In the genomic region with DNA sequence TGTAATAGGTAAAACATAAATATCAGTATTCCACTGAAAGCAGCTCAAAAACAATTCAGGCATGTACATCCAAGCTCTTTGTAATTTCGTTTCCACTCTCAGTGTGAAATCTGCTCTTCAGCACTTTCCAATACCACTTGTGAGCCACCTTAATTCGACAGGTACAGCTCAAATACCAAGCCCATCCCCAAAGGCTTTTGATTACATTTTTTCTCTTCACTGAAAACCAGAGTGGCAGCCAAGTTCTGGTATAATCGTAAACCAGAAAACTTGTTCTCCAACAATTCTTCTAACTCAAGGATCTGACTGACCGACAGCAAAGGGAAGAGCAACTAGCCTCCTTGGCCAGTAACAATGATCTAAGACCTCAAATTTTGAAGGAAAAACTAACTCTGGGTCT, we compare ENCODE assay signal across 18 cellular contexts. TPM values are rescaled to one million over a fixed set of nuclear protein-coding genes. Genes with fewer than 3 reads are reported as not detected.
DNase-seq lines count a peak whose midpoint lies in the region; ATAC-seq, FAIRE-seq and TF ChIP-seq lines count a peak whose summit lies in the region.
"Had no signal": no experiment of that assay in that cellular context is flagged by ENCODE, and none has a peak within 500 bp of the region (broad histone marks: within the 10 kb centered on the region; RNA-seq: fewer than 3 reads in every experiment).

No MANE protein-coding gene starts in this region.

- H3K4me1 ChIP-seq in esophagus (ENCODE audit: control insufficient read depth in 2 of 2, insufficient read depth in 2 of 2, low read length in 1 of 2) (peaks cover 0 to 2% of the 10 kb centered on the region in 2 donors), pancreas (peaks cover 0 to 17% (median 12%) of the 10 kb centered on the region in 3 donors), upper lobe of right lung (peaks cover 14% of the 10 kb centered on the region)
- H3K4me1 ChIP-seq: Caco-2 had no signal

- TF ChIP-seq CTCF in pancreas (IDR thresholded peaks at IDR 0.05) (no peak), upper lobe of right lung (IDR thresholded peaks at IDR 0.05) (no peak)

- WGBS in esophagus, 2 donors = 44 to 50% methylated on average over 4 of the region's 4 CpGs
- WGBS in pancreas, 2 donors = 24 to 27% methylated on average over 4 of the region's 4 CpGs

- H3K36me3 ChIP-seq in esophagus (ENCODE audit: control insufficient read depth in 2 of 2, insufficient read depth in 2 of 2, low read length in 1 of 2) (no peaks in the 10 kb centered on the region), pancreas (peaks cover 0 to 15% (median 0%) of the 10 kb centered on the region in 3 donors), upper lobe of right lung (peaks cover 46% of the 10 kb centered on the region)

- H3K27me3 ChIP-seq in esophagus (ENCODE audit: control insufficient read depth in 1 of 2, insufficient read depth in 2 of 2, low read length in 2 of 2) (no peaks in the 10 kb centered on the region), pancreas (no peaks in the 10 kb centered on the region), upper lobe of right lung (no peaks in the 10 kb centered on the region)

- H3K27ac ChIP-seq in esophagus (ENCODE audit: low read depth in 2 of 2, low read length in 1 of 2) = peak overlapping the region; percentile 29 to 78
- peak overlapping the region in 3 of 4 donors; percentile 23 to 56 (median 23) for H3K27ac ChIP-seq in pancreas
- H3K27ac ChIP-seq in upper lobe of right lung = no peak overlapping the region
- H3K27ac ChIP-seq: 22Rv1 had no signal

- no peaks in the 10 kb centered on the region for H3K9me3 ChIP-seq in esophagus (ENCODE audit: control insufficient read depth in 2 of 2, insufficient read depth in 1 of 2, low read depth in 1 of 2, low read length in 1 of 2)
- H3K9me3 ChIP-seq in pancreas = no peaks in the 10 kb centered on the region
- H3K9me3 ChIP-seq in upper lobe of right lung = no peaks in the 10 kb centered on the region
- H3K9me3 ChIP-seq: Caco-2 had no signal

- H3K4me3 ChIP-seq in esophagus (ENCODE audit: low read depth in 1 of 2, low read length in 2 of 2) = no peak overlapping the region
- no peak overlapping the region for H3K4me3 ChIP-seq in pancreas
- no peak overlapping the region for H3K4me3 ChIP-seq in upper lobe of right lung

- intact Hi-C loops in pancreas (cut with DNase I) (no loop called here), upper lobe of right lung (cut with DNase I) (no loop called here)

- FAIRE-seq in pancreas (lab: Jason Lieb, UNC) = no peak
- FAIRE-seq: H1 had no signal

- DNase-seq in DMS79 (lab: John Stamatoyannopoulos, UW) (peak; percentile 8), DMS79 treated with DMSO at 0.1 percent for 48 hours (lab: John Stamatoyannopoulos, UW) (no peak), pancreas (no peak), upper lobe of right lung (no peak), T1000 (lab: John Stamatoyannopoulos, UW) (no peak), GF-D8 (lab: John Stamatoyannopoulos, UW) (no peak)
- DNase-seq in stimulated activated CD4-positive, alpha-beta T cell treated with anti-CD3 and anti-CD28 coated beads, Interleukin-4, amount 100 ng/mL, for 4 hours = no peak
- DNase-seq: Caco-2; CD4-positive, CD25-positive, alpha-beta regulatory T cell; DMS153; KG1; NCI-H1417 treated with DMSO at 0.1 percent for 48 hours; NCI-H1930; NCI-H510A treated with DMSO at 0.1 percent for 48 hours had no signal

- ATAC-seq in pancreas (peak; percentile 40 to 71 (median 58)), upper lobe of right lung (peak; percentile 77)
- ATAC-seq: Panc1 had no signal

RNA-seq across cellular contexts. Expression of gene FBXO42, which starts 36.8 kb away (rescaled TPM):
- 10 to 100 TPM; 11.6 to 12.4 TPM for polyA plus RNA-seq in esophagus
- 10 to 100 TPM in 2 of 6 donors, 1 to 10 TPM in 4; 7.4 to 11.9 (median 8.8) TPM for total RNA-seq in pancreas
- 10 to 100 TPM; 10.4 to 11.1 TPM for polyA plus RNA-seq in pancreas
- 21.0 TPM for total RNA-seq in upper lobe of right lung

RNA-seq across cellular contexts. Expression of gene SZRD1, which starts 51.6 kb away (rescaled TPM):
- polyA plus RNA-seq in esophagus (10 to 100 TPM; 48.5 to 69.6 TPM), pancreas (10 to 100 TPM; 25.7 to 37.1 TPM)
- total RNA-seq in pancreas (10 to 100 TPM; 24.9 to 53.5 (median 37.0) TPM), upper lobe of right lung (110 TPM)
